ENCODE assay signal across 14 cellular contexts in genomic region chr6:125285936-125286335, GRCh38. TPM values are rescaled to one million over a fixed set of nuclear protein-coding genes. Genes with fewer than 3 reads are reported as not detected.
DNase-seq lines count a peak whose midpoint lies in the region; ATAC-seq and TF ChIP-seq lines count a peak whose summit lies in the region.
"Had no signal": no experiment of that assay in that cellular context is flagged by ENCODE, and none has a peak within 500 bp of the region (broad histone marks: within the 10 kb centered on the region; RNA-seq: fewer than 3 reads in every experiment).

No MANE protein-coding gene starts in this region.

- H4K20me1 ChIP-seq in osteoblast (ENCODE audit: insufficient read depth, low read length), result no peaks in the 10 kb centered on the region
- no peaks in the 10 kb centered on the region for H4K20me1 ChIP-seq in hepatocyte (ENCODE audit: insufficient read depth, poor library complexity, severe bottlenecking)

- H3K9ac ChIP-seq in adipocyte (ENCODE audit: low read length), result no peak overlapping the region
- H3K9ac ChIP-seq: BLaER1 treated with 17β-estradiol and CSF1 and Interleukin-3, amounts not matched to agents 10 nM and 100 nM had no signal

- TF ChIP-seq CTCF in HEK293 (tag by site-specific recombination; IDR thresholded peaks at IDR 0.05) (no peak), osteoblast (IDR thresholded peaks at IDR 0.05; ENCODE audit: extremely low read depth, low read depth, low read length) (no peak), hepatocyte (IDR thresholded peaks at IDR 0.05; ENCODE audit: poor library complexity) (no peak)

- H3K36me3 ChIP-seq in HEK293 (ENCODE audit: control insufficient read depth in 2 of 2, insufficient read depth in 1 of 2, low read length in 2 of 2), result peaks cover 36 to 71% of the 10 kb centered on the region in 2 experiments
- peaks cover 56% of the 10 kb centered on the region for H3K36me3 ChIP-seq in adipocyte (ENCODE audit: control insufficient read depth, insufficient read depth, low read length, severe bottlenecking)
- H3K36me3 ChIP-seq in osteoblast (ENCODE audit: insufficient read depth, low read length), result peaks cover 36% of the 10 kb centered on the region
- H3K36me3 ChIP-seq in hepatocyte (replicated peaks; ENCODE audit: insufficient read depth, low read depth), result no peaks in the 10 kb centered on the region

- whole genome bisulfite sequencing in hepatocyte (ENCODE audit: low lambda C conversion rate, missing lambda C conversion rate), result 97% methylated on average over 1 of the region's 1 CpG

- CTCF ChIA-PET in HEK293 (lab: Yijun Ruan, JAX), result no interaction called here

- ATAC-seq in GM19035 (IDR thresholded peaks at IDR 0.05; ENCODE audit: unreplicated experiment), result no peak
- ATAC-seq: CD8-positive, alpha-beta T cell; HepG2 had no signal

- H3K4me3 ChIP-seq in HEK293 (ENCODE audit: low read depth, low read length) (no peak overlapping the region), adipocyte (ENCODE audit: low read length) (peak overlapping the region; percentile 10), osteoblast (ENCODE audit: insufficient read depth, low read length) (no peak overlapping the region), hepatocyte (no peak overlapping the region)
- H3K4me3 ChIP-seq: BLaER1 treated with 17β-estradiol and CSF1 and Interleukin-3, amounts not matched to agents 10 nM and 100 nM had no signal

- POLR2A ChIA-PET in HEK293 (lab: Yijun Ruan, JAX), result no interaction called here

- H3K27ac ChIP-seq in HEK293 (ENCODE audit: extremely low read depth, low read depth, low read length) (no peak overlapping the region), osteoblast (ENCODE audit: low read depth, low read length) (no peak overlapping the region), hepatocyte (no peak overlapping the region)
- H3K27ac ChIP-seq: BLaER1 treated with 17β-estradiol and CSF1 and Interleukin-3, amounts not matched to agents 10 nM and 100 nM had no signal

- no peaks in the 10 kb centered on the region for H3K4me1 ChIP-seq in HEK293 (ENCODE audit: control insufficient read depth, insufficient read depth, low read length)
- H3K4me1 ChIP-seq in adipocyte (ENCODE audit: control insufficient read depth, insufficient read depth, low read length), result no peaks in the 10 kb centered on the region
- H3K4me1 ChIP-seq in osteoblast (ENCODE audit: insufficient read depth, low read length), result no peaks in the 10 kb centered on the region
- H3K4me1 ChIP-seq in hepatocyte (ENCODE audit: insufficient read depth), result no peaks in the 10 kb centered on the region
- H3K4me1 ChIP-seq: BLaER1 treated with 17β-estradiol and CSF1 and Interleukin-3, amounts not matched to agents 10 nM and 100 nM had no signal

- peak; percentile 40 for DNase-seq in adipocyte (ENCODE audit: low read depth)
- peak; percentile 47 for DNase-seq in fibroblast of gingiva (ENCODE audit: low read depth)
- peak; percentile 66 for DNase-seq in osteoblast (ENCODE audit: insufficient read length, low spot score, missing footprints)
- no peak for DNase-seq in mucosa of gallbladder (ENCODE audit: low spot score)
- no peak for DNase-seq in hepatocyte (ENCODE audit: low spot score)
- DNase-seq: Calu3; CD8-positive, alpha-beta T cell; DMS79 treated with DMSO at 0.1 percent for 48 hours; GF-D8; H9 had no signal

- no peaks in the 10 kb centered on the region for H3K9me2 ChIP-seq in hepatocyte (replicated peaks; ENCODE audit: insufficient read depth)

- H3K9me3 ChIP-seq in HEK293 (ENCODE audit: control insufficient read depth, insufficient read depth, low read depth, low read length) (no peaks in the 10 kb centered on the region), adipocyte (ENCODE audit: control insufficient read depth, low read length) (peaks cover 11% of the 10 kb centered on the region), osteoblast (ENCODE audit: low read depth, low read length) (no peaks in the 10 kb centered on the region), hepatocyte (ENCODE audit: low read depth) (peaks cover 7% of the 10 kb centered on the region)

- H3K27me3 ChIP-seq in adipocyte (replicated peaks; ENCODE audit: control insufficient read depth, insufficient read depth, low read length) (no peaks in the 10 kb centered on the region), osteoblast (ENCODE audit: insufficient read depth, low read length) (no peaks in the 10 kb centered on the region), hepatocyte (no peaks in the 10 kb centered on the region)
- H3K27me3 ChIP-seq: BLaER1 treated with 17β-estradiol and CSF1 and Interleukin-3, amounts not matched to agents 10 nM and 100 nM had no signal

- H2AFZ ChIP-seq in osteoblast (ENCODE audit: low read length) (no peak overlapping the region), hepatocyte (no peak overlapping the region)

- no peak overlapping the region for H3K4me2 ChIP-seq in osteoblast (ENCODE audit: insufficient read depth, low read length)
- H3K4me2 ChIP-seq in hepatocyte, result no peak overlapping the region
- H3K4me2 ChIP-seq: BLaER1 treated with 17β-estradiol and CSF1 and Interleukin-3, amounts not matched to agents 10 nM and 100 nM had no signal

- peaks cover 6% of the 10 kb centered on the region for H3K79me2 ChIP-seq in osteoblast (ENCODE audit: insufficient read depth, low read length)
- peaks cover 33% of the 10 kb centered on the region for H3K79me2 ChIP-seq in hepatocyte

TF ChIP-seq in HEK293, 187 proteins besides CTCF, POLR2A, EP300 and RAD21:
- TF ChIP-seq PRDM1 (tag by site-specific recombination; IDR thresholded peaks at IDR 0.05) (peak; percentile 9; the same call in 1 of the 2 replicates), ZEB2 (tag by site-specific recombination; IDR thresholded peaks at IDR 0.05) (no peak)

RNA-seq across cellular contexts. Expression of gene HDDC2, which starts 15.8 kb away (rescaled TPM):
- 63.9 and 71.3 TPM in 2 replicates for total RNA-seq in osteoblast
- 47.2 TPM for total RNA-seq in mucosa of gallbladder
- total RNA-seq in hepatocyte, result 70.6 and 79.8 TPM in 2 replicates
- 109 and 110 TPM in 2 replicates for polyA plus RNA-seq in hepatocyte

Comparison
In these comparisons a context has a peak if more than half of its experiments do, and no peak if none do; other contexts are left out.
1. DNase-seq: peak in adipocyte (single experiment), fibroblast of gingiva (single experiment) and osteoblast (single experiment); none in mucosa of gallbladder (single experiment) and hepatocyte (single experiment).